8 cellular contexts compared by ENCODE assay signal in the genomic region with DNA sequence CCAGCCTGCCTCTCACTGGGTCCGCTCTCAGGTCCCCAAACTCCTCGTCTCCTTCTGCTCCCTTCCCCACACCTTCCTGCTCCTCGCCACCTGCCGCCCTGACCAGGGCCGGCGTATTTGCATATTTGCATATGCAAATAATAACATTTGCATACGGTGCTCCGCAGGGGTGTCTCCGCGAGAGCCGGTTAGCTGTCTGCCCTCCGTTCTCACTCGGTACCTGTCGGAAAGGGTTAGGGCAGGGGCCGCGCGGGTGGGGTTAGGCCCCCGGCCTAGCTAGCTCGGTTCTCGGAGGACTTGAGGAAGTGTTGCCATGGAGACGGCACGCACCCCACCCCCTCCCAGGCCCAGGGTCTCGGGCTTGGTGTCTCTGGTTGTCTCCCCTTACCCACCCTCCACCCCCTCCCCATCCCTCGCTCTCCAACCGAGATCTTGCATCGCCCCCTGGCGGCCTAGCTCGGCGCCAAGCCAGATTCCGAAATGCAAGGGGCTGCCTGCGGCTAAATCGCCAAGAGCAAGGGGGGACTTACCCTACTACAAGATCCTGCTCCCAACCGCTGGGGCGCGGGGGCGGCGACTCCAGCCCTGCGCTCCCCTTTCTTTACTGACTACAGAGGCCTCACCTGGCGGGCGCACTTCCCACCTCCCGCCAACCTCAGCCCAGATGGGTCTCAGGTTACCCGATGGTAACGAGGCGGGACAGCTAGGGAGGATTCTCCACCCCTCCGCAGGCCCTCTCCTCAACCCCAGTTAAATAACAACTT. TPM values are rescaled to one million over a fixed set of nuclear protein-coding genes. Genes with fewer than 3 reads are reported as not detected.
DNase-seq lines count a peak whose midpoint lies in the region; ATAC-seq, FAIRE-seq and TF ChIP-seq lines count a peak whose summit lies in the region.

No MANE protein-coding gene starts in this region.

- TF ChIP-seq POLR2A in H1 (IDR thresholded peaks at IDR 0.05; ENCODE audit: control extremely low read depth in 1 of 2, low read depth in 2 of 2, low read length in 2 of 2), result no peak
- no peak for TF ChIP-seq POLR2A in upper lobe of left lung (IDR thresholded peaks at IDR 0.05)

- peak overlapping the region; percentile 60 for H3K4me3 Mint-ChIP-seq in activated CD8-positive, alpha-beta T cell treated with anti-CD3 and anti-CD28 coated beads for 36 hours
- H3K4me3 Mint-ChIP-seq in naive B cell, result peak overlapping the region; percentile 67 to 99 (median 86)

- no peak overlapping the region for H2AK5ac ChIP-seq in H1 (ENCODE audit: low read depth, low read length)

- peak; percentile 37 for ATAC-seq in HG02943 (IDR thresholded peaks at IDR 0.05; ENCODE audit: low read depth, unreplicated experiment)
- ATAC-seq in activated CD8-positive, alpha-beta T cell treated with anti-CD3 and anti-CD28 coated beads for 36 hours, result peak; percentile 22
- ATAC-seq in naive B cell (ENCODE audit: low read depth in 2 of 2), result peak; percentile 36 to 50
- peak in 1 of 2 donors; percentile 0 for ATAC-seq in upper lobe of left lung (ENCODE audit: low FRiP score in 2 of 2)
- ATAC-seq in HG03457 (IDR thresholded peaks at IDR 0.05; ENCODE audit: unreplicated experiment), result no peak

- CTCF ChIA-PET in activated CD8-positive, alpha-beta T cell treated with anti-CD3 and anti-CD28 coated beads for 36 hours (lab: Charles Lee), result interaction anchor here (0.6 to 12.7 kb wide), 49 partner anchors 11 to 485 kb away, joined by 3 to 431 read pairs (median 5); partner anchors contain the start of genes GLI1, INHBE, NXPH4 and SHMT2
- CTCF ChIA-PET in H1 (lab: Charles Lee; ENCODE audit: partially characterized antibody), result interaction anchor here (0.5 to 27.9 kb wide), 29 partner anchors 8 to 606 kb away, joined by 3 to 726 read pairs (median 4); partner anchors contain the start of genes GLI1, INHBE, NXPH4 and SHMT2

- H3K18ac ChIP-seq in H1 (ENCODE audit: extremely low read depth, low read length), result no peak overlapping the region

- no peak overlapping the region for H2BK120ac ChIP-seq in H1 (replicated peaks; ENCODE audit: low read depth, low read length)

- H3K27ac Mint-ChIP-seq in activated CD8-positive, alpha-beta T cell treated with anti-CD3 and anti-CD28 coated beads for 36 hours, result no peak overlapping the region
- H3K27ac Mint-ChIP-seq in naive B cell, result peak overlapping the region; percentile 61 to 98 (median 86)

- no peak overlapping the region for H3K23ac ChIP-seq in H1 (ENCODE audit: insufficient read length)

- intact Hi-C loops in activated CD8-positive, alpha-beta T cell treated with anti-CD3 and anti-CD28 coated beads for 36 hours (cut with micrococcal nuclease), result loop anchor here (1.0 kb wide), 1 partner anchor 30 kb away; no protein-coding TSS in a partner anchor

- H3K27me3 ChIP-seq in H1 (replicated peaks in 1 of 4; ENCODE audit: control insufficient read depth in 3 of 4, extremely low read depth in 1 of 4, insufficient read depth in 3 of 4, low read length in 3 of 4), result peaks cover 40 to 59% (median 53%) of the 10 kb centered on the region in 4 experiments
- peaks cover 2 to 57% (median 30%) of the 10 kb centered on the region in 4 donors for H3K27me3 ChIP-seq in upper lobe of left lung

- TF ChIP-seq EP300 in H1 (IDR thresholded peaks at IDR 0.05; ENCODE audit: borderline replicate concordance in 1 of 2, low read depth in 2 of 2, low read length in 2 of 2), result no peak
- TF ChIP-seq EP300 in upper lobe of left lung (IDR thresholded peaks at IDR 0.05), result no peak

- TF ChIP-seq CTCF in GM12864 (IDR thresholded peaks at IDR 0.05; ENCODE audit: low read depth, low read length, missing control alignments), result peak; percentile 77
- peak; percentile 79 for TF ChIP-seq CTCF in activated CD8-positive, alpha-beta T cell treated with anti-CD3 and anti-CD28 coated beads for 36 hours (IDR thresholded peaks at IDR 0.05)
- peak in 2 of 3 experiments; percentile 78 to 90; a peak in 3 of 4 replicates for TF ChIP-seq CTCF in H1 (IDR thresholded peaks at IDR 0.05; ENCODE audit: control extremely low read depth in 1 of 3, insufficient read depth in 1 of 3, low read depth in 1 of 3, low read length in 3 of 3)
- TF ChIP-seq CTCF in upper lobe of left lung (IDR thresholded peaks at IDR 0.05), result peak in 4 of 6 experiments; percentile 41 to 70 (median 46)

- peak overlapping the region in 2 of 4 experiments; percentile 42 to 48; a peak in 2 of 7 replicates for H3K9ac ChIP-seq in H1 (replicated peaks in 1 of 4; ENCODE audit: extremely low read depth in 1 of 4, low read depth in 3 of 4, low read length in 3 of 4)

- H3K4me3 ChIP-seq in GM12864 (ENCODE audit: low read depth, low read length) (peak overlapping the region; percentile 38), H1 (ENCODE audit: extremely low read depth in 1 of 4, insufficient read depth in 2 of 4, low read depth in 3 of 4, low read length in 4 of 4) (peak overlapping the region; percentile 36 to 67 (median 56)), upper lobe of left lung (peak overlapping the region in 3 of 4 donors; percentile 25 to 45 (median 26))

- no peak overlapping the region for H3K56ac ChIP-seq in H1 (replicated peaks; ENCODE audit: insufficient read length, low read depth, low read length)

- H4K5ac ChIP-seq in H1 (ENCODE audit: insufficient read length, low read depth, low read length), result no peak overlapping the region

- 0 out of 2 replicates have a peak overlapping the region, but pooled peaks have one; percentile 48 for H2BK20ac ChIP-seq in H1 (ENCODE audit: low read length)

- H3K23me2 ChIP-seq in H1 (ENCODE audit: low read depth, low read length), result peaks cover 25% of the 10 kb centered on the region

- H3K4ac ChIP-seq in H1 (replicated peaks; ENCODE audit: insufficient read length, low read depth, low read length), result no peak overlapping the region

- H2AFZ ChIP-seq in H1 (ENCODE audit: low read length), result no peak overlapping the region

- H3K9me3 ChIP-seq in H1 (ENCODE audit: insufficient read depth in 2 of 2, low read depth in 1 of 2, low read length in 1 of 2) (no peaks in the 10 kb centered on the region), upper lobe of left lung (no peaks in the 10 kb centered on the region)

- H2BK5ac ChIP-seq in H1 (ENCODE audit: low read depth, low read length), result no peak overlapping the region; the same call in 1 of the 2 replicates

- POLR2A ChIA-PET in activated CD8-positive, alpha-beta T cell treated with anti-CD3 and anti-CD28 coated beads for 36 hours (lab: Charles Lee), result interaction anchor here (0.9 to 12.9 kb wide), 5 partner anchors 16 to 216 kb away, joined by 3 to 238 read pairs (median 5); partner anchors contain the start of genes NXPH4 and SHMT2
- POLR2A ChIA-PET in H1 (lab: Charles Lee; ENCODE audit: partially characterized antibody), result interaction anchor here (0.7 to 23.7 kb wide), 13 partner anchors 13 to 277 kb away, joined by 3 to 852 read pairs (median 5); partner anchors contain the start of genes LRP1, NXPH4 and SHMT2

- no peak overlapping the region for H2BK15ac ChIP-seq in H1 (ENCODE audit: low read length)

- H3K4me1 Mint-ChIP-seq in activated CD8-positive, alpha-beta T cell treated with anti-CD3 and anti-CD28 coated beads for 36 hours (ENCODE audit: low read depth), result peaks cover 46% of the 10 kb centered on the region
- H3K4me1 Mint-ChIP-seq in naive B cell, result peaks cover 51 to 62% (median 59%) of the 10 kb centered on the region in 3 donors

- DNase-seq in GM12864 (ENCODE audit: low read depth) (no peak), NCI-H460 (ENCODE audit: extremely low read depth, low read depth) (peak; percentile 61), H1 (ENCODE audit: low read depth in 1 of 2, low spot score in 2 of 2) (peak; percentile 89 to 100), naive B cell (peak; percentile 64), upper lobe of left lung (peak in 1 of 2 donors; percentile 92)
- DNase-seq in activated CD8-positive, alpha-beta T cell treated with anti-CD3 and anti-CD28 coated beads for 36 hours, result peak; percentile 86

- no peak for FAIRE-seq in H1 (lab: Jason Lieb, UNC)

- peak overlapping the region; percentile 89 to 91 for H3K4me2 ChIP-seq in H1 (ENCODE audit: insufficient read depth in 1 of 2, low read depth in 2 of 2, low read length in 2 of 2)

- H3K27ac ChIP-seq in H1 (ENCODE audit: low read depth, low read length), result no peak overlapping the region
- no peak overlapping the region for H3K27ac ChIP-seq in upper lobe of left lung

- H3K36me3 ChIP-seq in H1 (ENCODE audit: control insufficient read depth in 2 of 4, insufficient read depth in 4 of 4, low read length in 3 of 4) (no peaks in the 10 kb centered on the region), upper lobe of left lung (no peaks in the 10 kb centered on the region)

- H4K8ac ChIP-seq in H1 (ENCODE audit: extremely low read depth, insufficient read depth, low read length), result no peak overlapping the region; the same call in 1 of the 2 replicates

- H2BK12ac ChIP-seq in H1 (ENCODE audit: low read depth, low read length), result 0 out of 2 replicates have a peak overlapping the region, but pooled peaks have one; percentile 27

- no peaks in the 10 kb centered on the region for H3K79me1 ChIP-seq in H1 (ENCODE audit: low read depth, low read length)

- H3K4me1 ChIP-seq in H1 (replicated peaks in 1 of 4; ENCODE audit: control insufficient read depth in 3 of 4, insufficient read depth in 4 of 4, low read length in 3 of 4) (peaks cover 5 to 42% (median 28%) of the 10 kb centered on the region in 4 experiments), upper lobe of left lung (peaks cover 57 to 62% (median 59%) of the 10 kb centered on the region in 4 donors)

- no peak overlapping the region for H4K91ac ChIP-seq in H1 (replicated peaks; ENCODE audit: insufficient read length, low read length)

- 1% methylated on average over 34 of the region's 45 CpGs; no CpG with 5 or more reads in 1 of the 2 experiments for WGBS in H1 (ENCODE audit: extremely low coverage in 1 of 2, insufficient coverage in 1 of 2, insufficient read length in 1 of 2, insufficient replicate concordance in 2 of 2, low coverage in 1 of 2, low lambda C conversion rate in 2 of 2, missing lambda C conversion rate in 1 of 2), 2 experiments
- WGBS in upper lobe of left lung, 2 donors, result 2 to 5% methylated on average over 22 to 45 of the region's 45 CpGs

- peak; percentile 69 to 76 for TF ChIP-seq RAD21 in H1 (IDR thresholded peaks at IDR 0.05 in 1 of 2, conservative IDR thresholded peaks at IDR 0.05 in 1 of 2; ENCODE audit: low read depth in 2 of 2, low read length in 2 of 2)

- H3K79me2 ChIP-seq in H1 (ENCODE audit: control insufficient read depth in 1 of 2, insufficient read depth in 2 of 2, low read length in 2 of 2), result no peaks in the 10 kb centered on the region

- no peaks in the 10 kb centered on the region for H3K36me3 Mint-ChIP-seq in activated CD8-positive, alpha-beta T cell treated with anti-CD3 and anti-CD28 coated beads for 36 hours (ENCODE audit: low read depth)
- H3K36me3 Mint-ChIP-seq in naive B cell, result no peaks in the 10 kb centered on the region

- peaks cover 2 to 8% of the 10 kb centered on the region in 2 experiments for H4K20me1 ChIP-seq in H1 (replicated peaks in 1 of 2; ENCODE audit: control insufficient read depth in 1 of 2, insufficient read depth in 2 of 2, low read length in 2 of 2)

- H3K9me3 Mint-ChIP-seq in activated CD8-positive, alpha-beta T cell treated with anti-CD3 and anti-CD28 coated beads for 36 hours, result no peaks in the 10 kb centered on the region
- H3K9me3 Mint-ChIP-seq in naive B cell, result peaks cover 0 to 1% (median 0%) of the 10 kb centered on the region in 7 donors

- H3K27me3 Mint-ChIP-seq in activated CD8-positive, alpha-beta T cell treated with anti-CD3 and anti-CD28 coated beads for 36 hours, result peaks cover 30% of the 10 kb centered on the region
- peaks cover 34 to 48% (median 42%) of the 10 kb centered on the region in 3 donors for H3K27me3 Mint-ChIP-seq in naive B cell

- H3K14ac ChIP-seq in H1 (ENCODE audit: insufficient read length), result no peak overlapping the region

RNA-seq across cellular contexts. Expression of gene STAC3, which starts 8.1 kb away (rescaled TPM):
- 0.57 and 0.58 TPM in 2 replicates for total RNA-seq in NCI-H460 (2014; rRNA removed; shearing (Covaris generic))
- polyA plus RNA-seq in NCI-H460 (2014; cell fraction: nucleus; rRNA removed), result 0.08 and 0.24 TPM in 2 replicates
- total RNA-seq in activated CD8-positive, alpha-beta T cell treated with anti-CD3 and anti-CD28 coated beads for 36 hours, result 1 to 10 TPM; 1.7 to 2.1 TPM
- 1.3 and 1.9 TPM in 2 replicates for total RNA-seq in H1 (2021; fragmentation: NEBNext Ultra II Directional; extraction: Animal tissue kit (Norgen Biotek cat#: 25700))
- polyA plus RNA-seq in H1 (2011; rRNA removed) (0.70 and 0.77 TPM in 2 replicates), naive B cell (ENCODE audit: low read depth in 6 of 6) (under 1 TPM in 4 of 6 donors, not detected in 2; 0.32 to 0.43 (median 0.38) TPM)
- 1.9 TPM for polyA plus RNA-seq in H1 (2011; cell fraction: cytosol; rRNA removed)
- polyA plus RNA-seq in H1 (2011; cell fraction: nucleus; rRNA removed), result 3.4 TPM
- polyA plus RNA-seq in H1 (2012, experiment 1 of 2), result 1.6 to 2.9 TPM (median 2.3 TPM) in 4 replicates
- polyA plus RNA-seq in H1 (2012, experiment 2 of 2), result 0.72 TPM
- polyA plus RNA-seq in H1 (2013, experiment 1 of 2), result 0.79 TPM
- 0.81 TPM for polyA plus RNA-seq in H1 (2013, experiment 2 of 2)
- 0.71 and 0.98 TPM in 2 replicates for polyA minus RNA-seq in H1 (2011; rRNA and poly(A)+ RNA removed)
- 2.1 TPM for polyA minus RNA-seq in H1 (2011; cell fraction: cytosol; rRNA and poly(A)+ RNA removed)
- polyA minus RNA-seq in H1 (2011; cell fraction: nucleus; rRNA and poly(A)+ RNA removed), result 2.4 TPM
- 10 to 100 TPM in 1 of 6 donors, 1 to 10 TPM in 5; 4.3 to 10.5 (median 5.6) TPM for total RNA-seq in upper lobe of left lung

RNA-seq across cellular contexts. Expression of gene SHMT2, which starts 13.4 kb away (rescaled TPM):
- total RNA-seq in NCI-H460 (2014; rRNA removed; shearing (Covaris generic)), result 373 and 409 TPM in 2 replicates
- 522 and 550 TPM in 2 replicates for polyA plus RNA-seq in NCI-H460 (2014; cell fraction: nucleus; rRNA removed)
- total RNA-seq in activated CD8-positive, alpha-beta T cell treated with anti-CD3 and anti-CD28 coated beads for 36 hours, result 100 to 1,000 TPM; 480 to 529 TPM
- total RNA-seq in H1 (2021; fragmentation: NEBNext Ultra II Directional; extraction: Animal tissue kit (Norgen Biotek cat#: 25700)), result 274 and 283 TPM in 2 replicates
- polyA plus RNA-seq in H1 (2011; rRNA removed), result 520 and 847 TPM in 2 replicates
- 535 TPM for polyA plus RNA-seq in H1 (2011; cell fraction: cytosol; rRNA removed)
- polyA plus RNA-seq in H1 (2011; cell fraction: nucleus; rRNA removed), result 681 TPM
- 231 to 352 TPM (median 336 TPM) in 4 replicates for polyA plus RNA-seq in H1 (2012, experiment 1 of 2)
- polyA plus RNA-seq in H1 (2012, experiment 2 of 2), result 385 TPM
- 209 TPM for polyA plus RNA-seq in H1 (2013, experiment 1 of 2)
- polyA plus RNA-seq in H1 (2013, experiment 2 of 2), result 189 TPM
- polyA minus RNA-seq in H1 (2011; rRNA and poly(A)+ RNA removed), result 316 and 343 TPM in 2 replicates
- 236 TPM for polyA minus RNA-seq in H1 (2011; cell fraction: cytosol; rRNA and poly(A)+ RNA removed)
- 206 TPM for polyA minus RNA-seq in H1 (2011; cell fraction: nucleus; rRNA and poly(A)+ RNA removed)
- polyA plus RNA-seq in naive B cell (ENCODE audit: low read depth in 6 of 6), result 100 to 1,000 TPM; 160 to 183 (median 173) TPM
- total RNA-seq in upper lobe of left lung, result 10 to 100 TPM; 37.9 to 92.0 (median 52.0) TPM

RNA-seq across cellular contexts. Expression of gene NXPH4, which starts 26.3 kb away (rescaled TPM):
- total RNA-seq in NCI-H460 (2014; rRNA removed; shearing (Covaris generic)), result 9.7 and 10.7 TPM in 2 replicates
- 13.2 and 18.1 TPM in 2 replicates for polyA plus RNA-seq in NCI-H460 (2014; cell fraction: nucleus; rRNA removed)
- total RNA-seq in activated CD8-positive, alpha-beta T cell treated with anti-CD3 and anti-CD28 coated beads for 36 hours, result under 1 TPM; 0.41 to 0.45 TPM
- 1.7 and 1.8 TPM in 2 replicates for total RNA-seq in H1 (2021; fragmentation: NEBNext Ultra II Directional; extraction: Animal tissue kit (Norgen Biotek cat#: 25700))
- 0.92 and 1.4 TPM in 2 replicates for polyA plus RNA-seq in H1 (2011; rRNA removed)
- 0.48 TPM for polyA plus RNA-seq in H1 (2011; cell fraction: cytosol; rRNA removed)
- polyA plus RNA-seq in H1 (2011; cell fraction: nucleus; rRNA removed), result 1.7 TPM
- polyA plus RNA-seq in H1 (2012, experiment 1 of 2), result 1.7 to 3.4 TPM (median 2.3 TPM) in 4 replicates
- polyA plus RNA-seq in H1 (2012, experiment 2 of 2), result 1.5 TPM
- polyA plus RNA-seq in H1 (2013, experiment 1 of 2), result 3.2 TPM
- 3.0 TPM for polyA plus RNA-seq in H1 (2013, experiment 2 of 2)
- 0.59 and 0.63 TPM in 2 replicates for polyA minus RNA-seq in H1 (2011; rRNA and poly(A)+ RNA removed)
- 1.3 TPM for polyA minus RNA-seq in H1 (2011; cell fraction: cytosol; rRNA and poly(A)+ RNA removed)
- polyA minus RNA-seq in H1 (2011; cell fraction: nucleus; rRNA and poly(A)+ RNA removed), result 1.00 TPM
- 1 to 10 TPM; 1.2 to 4.9 (median 2.8) TPM for polyA plus RNA-seq in naive B cell (ENCODE audit: low read depth in 6 of 6)
- under 1 TPM in 3 of 6 donors, not detected in 3; 0.20 to 0.94 (median 0.22) TPM for total RNA-seq in upper lobe of left lung
